17 cellular contexts compared by ENCODE assay signal in the genomic region with DNA sequence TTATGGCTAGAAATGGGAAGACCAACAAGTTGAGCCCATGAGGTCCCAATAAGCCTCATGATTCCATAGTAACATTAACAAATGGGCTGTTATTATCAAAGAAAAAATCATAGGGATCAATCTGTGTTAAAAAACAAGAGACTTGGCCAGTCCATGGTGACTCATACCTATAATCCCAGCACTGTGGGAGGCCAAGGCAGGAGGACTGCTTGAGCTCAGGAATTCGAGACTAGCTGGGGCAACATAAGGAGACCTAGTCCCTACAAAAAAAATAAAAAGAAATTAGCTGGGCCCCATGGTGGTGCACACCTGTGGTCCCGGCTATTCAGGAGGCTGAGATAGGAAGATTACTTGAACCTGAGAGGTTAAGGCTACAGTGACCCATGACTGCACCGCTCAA.
"Had no signal": no experiment of that assay in that cellular context is flagged by ENCODE, and none has a peak within 500 bp of the region (broad histone marks: within the 10 kb centered on the region; RNA-seq: fewer than 3 reads in every experiment).

No MANE protein-coding gene starts in this region.

- H3K36me3 ChIP-seq: right lobe of liver, vagina had no signal

- DNase-seq: effector CD4-positive, alpha-beta T cell; heart left ventricle; hippocampal formation; kidney glomerular epithelial cell; naive thymus-derived CD8-positive, alpha-beta T cell; psoas muscle; retina; right lobe of liver; stimulated activated CD4-positive, alpha-beta T cell treated with anti-CD3 and anti-CD28 coated beads, Interleukin-4, amount 100 ng/mL, for 1 hour; stimulated activated CD8-positive, alpha-beta memory T cell treated with anti-CD3 and anti-CD28 coated beads, Interleukin-4, amount 100 ng/mL, for 48 hours; testis; upper lobe of right lung had no signal

- H3K4me1 Mint-ChIP-seq: stimulated activated effector memory CD8-positive, alpha-beta T cell treated with anti-CD3 and anti-CD28 coated beads, Interleukin-12 subunit alpha, Interleukin-12 subunit beta, amount 100 ng/mL, for 72 hours had no signal

- H3K9me3 Mint-ChIP-seq: naive thymus-derived CD8-positive, alpha-beta T cell; stimulated activated effector memory CD8-positive, alpha-beta T cell treated with anti-CD3 and anti-CD28 coated beads, Interleukin-12 subunit alpha, Interleukin-12 subunit beta, amount 100 ng/mL, for 72 hours; stimulated activated naive CD8-positive, alpha-beta T cell treated with anti-CD3 and anti-CD28 coated beads, Interleukin-15, Interleukin-2, amounts not matched to agents 100 ng/mL and 50 ng/mL, for 24 hours had no signal

- H3K4me3 ChIP-seq: heart left ventricle, psoas muscle, right lobe of liver, testis, tibial nerve, upper lobe of right lung, vagina had no signal

- H3K27ac ChIP-seq: heart left ventricle, neutrophil, psoas muscle, right lobe of liver, testis, tibial nerve, upper lobe of right lung, vagina had no signal

- H3K27me3 ChIP-seq: heart left ventricle, neutrophil, right lobe of liver, testis, tibial nerve, upper lobe of right lung, vagina had no signal

- H3K36me3 Mint-ChIP-seq: stimulated activated effector memory CD8-positive, alpha-beta T cell treated with anti-CD3 and anti-CD28 coated beads, Interleukin-12 subunit alpha, Interleukin-12 subunit beta, amount 100 ng/mL, for 72 hours had no signal

- H3K27me3 Mint-ChIP-seq: naive thymus-derived CD8-positive, alpha-beta T cell; stimulated activated naive CD8-positive, alpha-beta T cell treated with anti-CD3 and anti-CD28 coated beads, Interleukin-15, Interleukin-2, amounts not matched to agents 100 ng/mL and 50 ng/mL, for 24 hours had no signal

- H3K4me3 Mint-ChIP-seq: naive thymus-derived CD8-positive, alpha-beta T cell; stimulated activated effector memory CD8-positive, alpha-beta T cell treated with anti-CD3 and anti-CD28 coated beads, Interleukin-12 subunit alpha, Interleukin-12 subunit beta, amount 100 ng/mL, for 72 hours; stimulated activated naive CD8-positive, alpha-beta T cell treated with anti-CD3 and anti-CD28 coated beads, Interleukin-15, Interleukin-2, amounts not matched to agents 100 ng/mL and 50 ng/mL, for 24 hours had no signal

- H3K27ac Mint-ChIP-seq: naive thymus-derived CD8-positive, alpha-beta T cell; stimulated activated effector memory CD8-positive, alpha-beta T cell treated with anti-CD3 and anti-CD28 coated beads, Interleukin-12 subunit alpha, Interleukin-12 subunit beta, amount 100 ng/mL, for 72 hours; stimulated activated naive CD8-positive, alpha-beta T cell treated with anti-CD3 and anti-CD28 coated beads, Interleukin-15, Interleukin-2, amounts not matched to agents 100 ng/mL and 50 ng/mL, for 24 hours had no signal

- H3K9me3 ChIP-seq: heart left ventricle, neutrophil, psoas muscle, right lobe of liver, testis, tibial nerve, upper lobe of right lung, vagina had no signal

- ATAC-seq: heart left ventricle; naive thymus-derived CD8-positive, alpha-beta T cell; psoas muscle; right lobe of liver; stimulated activated effector memory CD8-positive, alpha-beta T cell treated with anti-CD3 and anti-CD28 coated beads, Interleukin-12 subunit alpha, Interleukin-12 subunit beta, amount 100 ng/mL, for 72 hours; upper lobe of right lung had no signal

- H3K4me1 ChIP-seq: heart left ventricle, psoas muscle, testis, tibial nerve, upper lobe of right lung, vagina had no signal
